ENCODE assay signal across 1 cellular context in genomic region chr3:112489674-112490479, GRCh38.
TF ChIP-seq lines count a peak whose summit lies in the region.

No MANE protein-coding gene starts in this region.

TF ChIP-seq in GM12878, 131 proteins besides CTCF, POLR2A, EP300 and RAD21 (continued from another document and continues in another):
- no peak for TF ChIP-seq ZBTB11 (CRISPR knock-in tag; IDR thresholded peaks at IDR 0.05)
- TF ChIP-seq WRNIP1 (IDR thresholded peaks at IDR 0.05; ENCODE audit: borderline replicate concordance, low read depth, low read length), result peak; percentile 94
- peak; percentile 84 for TF ChIP-seq MEF2B (IDR thresholded peaks at IDR 0.05; ENCODE audit: partially characterized antibody, poor library complexity, severe bottlenecking)
- TF ChIP-seq ATF2 (IDR thresholded peaks at IDR 0.05; ENCODE audit: low read length), result peak; percentile 100
- peak; percentile 39; the same call in 1 of the 2 replicates for TF ChIP-seq ZNF217 (IDR thresholded peaks at IDR 0.05)
- TF ChIP-seq RUNX3 (IDR thresholded peaks at IDR 0.05; ENCODE audit: low read length), result peak; percentile 98
- peak; percentile 96 for TF ChIP-seq ATF7 (IDR thresholded peaks at IDR 0.05; ENCODE audit: low read depth)
- TF ChIP-seq KDM1A (IDR thresholded peaks at IDR 0.05; ENCODE audit: borderline replicate concordance), result no peak
- peak; percentile 86 for TF ChIP-seq EED (IDR thresholded peaks at IDR 0.05; ENCODE audit: low read depth)
- peak; percentile 97 for TF ChIP-seq BCL3 (IDR thresholded peaks at IDR 0.05; ENCODE audit: borderline replicate concordance, insufficient read depth, low read depth, low read length, poor library complexity, severe bottlenecking)
- TF ChIP-seq IKZF2 (IDR thresholded peaks at IDR 0.05), result peak; percentile 78 to 85; a peak in 3 of 4 replicates
- TF ChIP-seq IKZF1 (conservative IDR thresholded peaks at IDR 0.05), result peak; percentile 64
- TF ChIP-seq IRF4 (IDR thresholded peaks at IDR 0.05; ENCODE audit: low read depth, low read length), result peak; percentile 80
- peak; percentile 76; the same call in 1 of the 2 replicates for TF ChIP-seq BCL11A (IDR thresholded peaks at IDR 0.05; ENCODE audit: low read depth, low read length)
- peak in 1 of 2 experiments; percentile 50; a peak in 1 of 4 replicates for TF ChIP-seq ETV6 (conservative IDR thresholded peaks at IDR 0.05 in 1 of 2, IDR thresholded peaks at IDR 0.05 in 1 of 2; ENCODE audit: borderline replicate concordance in 1 of 2, low read depth in 1 of 2)
- peak; percentile 55; the same call in 1 of the 2 replicates for TF ChIP-seq PML (IDR thresholded peaks at IDR 0.05; ENCODE audit: low read length)
- peak in 1 of 2 experiments; percentile 58; a peak in 1 of 4 replicates for TF ChIP-seq CEBPB (IDR thresholded peaks at IDR 0.05; ENCODE audit: borderline replicate concordance in 1 of 2, low read depth in 2 of 2, low read length in 2 of 2)
- TF ChIP-seq POLR2AphosphoS2 (IDR thresholded peaks at IDR 0.05; ENCODE audit: low read depth, low read length), result 0 out of 2 replicates have a peak, but pooled peaks have one; percentile 38
- peak; percentile 75 for TF ChIP-seq RELA (IDR thresholded peaks at IDR 0.05; ENCODE audit: borderline replicate concordance, partially characterized antibody)
- TF ChIP-seq JUNB (IDR thresholded peaks at IDR 0.05), result peak; percentile 96
- peak; percentile 48; the same call in 1 of the 2 replicates for TF ChIP-seq GABPA (IDR thresholded peaks at IDR 0.05; ENCODE audit: low read depth)
- TF ChIP-seq CHD4 (IDR thresholded peaks at IDR 0.05), result 0 out of 2 replicates have a peak, but pooled peaks have one; percentile 69
- peak; percentile 46; the same call in 1 of the 2 replicates for TF ChIP-seq JUND (IDR thresholded peaks at IDR 0.05; ENCODE audit: low read depth, low read length)
- peak; percentile 24; the same call in 1 of the 2 replicates for TF ChIP-seq PKNOX1 (IDR thresholded peaks at IDR 0.05)
- peak; percentile 70; the same call in 1 of the 2 replicates for TF ChIP-seq TCF12 (IDR thresholded peaks at IDR 0.05; ENCODE audit: low read depth, low read length)
- peak in 1 of 2 experiments; percentile 10; a peak in 2 of 4 replicates for TF ChIP-seq BHLHE40 (IDR thresholded peaks at IDR 0.05; ENCODE audit: borderline replicate concordance in 1 of 2, low read depth in 2 of 2, low read length in 1 of 2)
- TF ChIP-seq NR2F1 (conservative IDR thresholded peaks at IDR 0.05), result peak; percentile 57; the same call in 1 of the 2 replicates
- TF ChIP-seq RELB (IDR thresholded peaks at IDR 0.05; ENCODE audit: low read depth), result peak; percentile 73
- no peak for TF ChIP-seq TCF3 (IDR thresholded peaks at IDR 0.05; ENCODE audit: borderline replicate concordance, insufficient read depth, low read depth, low read length)
- TF ChIP-seq CBFB (IDR thresholded peaks at IDR 0.05; ENCODE audit: low read depth), result peak; percentile 85; the same call in 1 of the 2 replicates
- TF ChIP-seq USF1 (IDR thresholded peaks at IDR 0.05; ENCODE audit: borderline replicate concordance, extremely low read length, insufficient read depth, low read depth, low read length), result no peak
- TF ChIP-seq SIX5 (IDR thresholded peaks at IDR 0.05; ENCODE audit: low read depth, low read length, severe bottlenecking), result no peak
- TF ChIP-seq CHD2 (IDR thresholded peaks at IDR 0.05; ENCODE audit: borderline replicate concordance, low read depth, low read length), result no peak
- TF ChIP-seq BMI1 (IDR thresholded peaks at IDR 0.05; ENCODE audit: borderline replicate concordance), result peak; percentile 10; the same call in 1 of the 2 replicates
- TF ChIP-seq STAT1 (conservative IDR thresholded peaks at IDR 0.05), result 0 out of 2 replicates have a peak, but pooled peaks have one; percentile 12
- peak; percentile 97 for TF ChIP-seq NFIC (IDR thresholded peaks at IDR 0.05; ENCODE audit: low read depth, low read length)
- TF ChIP-seq ZNF687 (IDR thresholded peaks at IDR 0.05), result peak; percentile 59; the same call in 1 of the 2 replicates
- no peak for TF ChIP-seq CBX3 (IDR thresholded peaks at IDR 0.05; ENCODE audit: borderline replicate concordance, low read depth)
- TF ChIP-seq GATAD2B (conservative IDR thresholded peaks at IDR 0.05; ENCODE audit: low read depth), result peak; percentile 65; the same call in 1 of the 2 replicates
- TF ChIP-seq ZNF207 (IDR thresholded peaks at IDR 0.05; ENCODE audit: borderline replicate concordance), result 0 out of 2 replicates have a peak, but pooled peaks have one; percentile 24
- TF ChIP-seq NBN (IDR thresholded peaks at IDR 0.05), result 0 out of 2 replicates have a peak, but pooled peaks have one; percentile 54
- TF ChIP-seq SKIL (IDR thresholded peaks at IDR 0.05; ENCODE audit: low read depth, poor library complexity, severe bottlenecking), result peak; percentile 78
- TF ChIP-seq YY1 (IDR thresholded peaks at IDR 0.05; ENCODE audit: low read depth, low read length), result 0 out of 2 replicates have a peak, but pooled peaks have one; percentile 46
